ENCODE assay signal across 9 cellular contexts in genomic region chr11:64340671-64341335, GRCh38. TPM values are rescaled to one million over a fixed set of nuclear protein-coding genes. Genes with fewer than 3 reads are reported as not detected.
DNase-seq lines count a peak whose midpoint lies in the region; ATAC-seq, FAIRE-seq and TF ChIP-seq lines count a peak whose summit lies in the region.
"Had no signal": no experiment of that assay in that cellular context is flagged by ENCODE, and none has a peak within 500 bp of the region (broad histone marks: within the 10 kb centered on the region; RNA-seq: fewer than 3 reads in every experiment).

No MANE protein-coding gene starts in this region.

- intact Hi-C loops in Right ventricle myocardium superior (cut with DNase I) = no loop called here

- peak; percentile 98 for FAIRE-seq in GM12892 (lab: Jason Lieb, UNC)

- H3K4me3 ChIP-seq in HUES64 (ENCODE audit: low read length) = peak overlapping the region; percentile 87
- H3K4me3 ChIP-seq: lung had no signal

- no peak overlapping the region; the same call in 1 of the 2 replicates for H3K9ac ChIP-seq in HUES64 (ENCODE audit: low read depth, low read length)

- H3K9me3 ChIP-seq in HUES64 (ENCODE audit: insufficient read depth, low read depth, low read length) = no peaks in the 10 kb centered on the region

- 42% methylated on average over 33 of the region's 33 CpGs for WGBS in HUES64

- H3K27me3 ChIP-seq in HUES64 (ENCODE audit: insufficient read depth, low read length) = no peaks in the 10 kb centered on the region

- ATAC-seq in Right ventricle myocardium superior (ENCODE audit: poor library complexity) = no peak
- ATAC-seq in HG03571 (IDR thresholded peaks at IDR 0.05; ENCODE audit: unreplicated experiment) = no peak
- ATAC-seq in GM19395 (IDR thresholded peaks at IDR 0.05; ENCODE audit: unreplicated experiment) = no peak
- no peak for ATAC-seq in GM21619 (IDR thresholded peaks at IDR 0.05; ENCODE audit: unreplicated experiment)

- peaks cover 10% of the 10 kb centered on the region; the same call in 1 of the 2 replicates for H3K4me1 ChIP-seq in HUES64 (ENCODE audit: insufficient read depth, low read length)

- no peaks in the 10 kb centered on the region for H3K36me3 ChIP-seq in HUES64 (ENCODE audit: insufficient read depth, low read length)

- TF ChIP-seq POLR2A in GM12892 (IDR thresholded peaks at IDR 0.05; ENCODE audit: low read depth, low read length) = no peak

- peak; percentile 84 for DNase-seq in GM12892 (ENCODE audit: insufficient read length)
- peak; percentile 42 to 75 for DNase-seq in activated CD8-positive, alpha-beta memory T cell treated with anti-CD3 and anti-CD28 coated beads for 1 hour (ENCODE audit: extremely low read depth in 1 of 2, low read depth in 1 of 2)
- DNase-seq in Right ventricle myocardium superior = peak; percentile 79
- peak; percentile 62 for DNase-seq in stimulated activated CD4-positive, alpha-beta T cell treated with anti-CD3 and anti-CD28 coated beads, Interleukin-2, amount 100 ng/mL, for 4 hours (ENCODE audit: low read depth)

- H3K27ac ChIP-seq in HUES64 (ENCODE audit: low read depth, low read length) = no peak overlapping the region

RNA-seq across cellular contexts. Expression of gene CCDC88B, which starts 0.8 kb away (rescaled TPM):
- polyA plus RNA-seq in GM12892 (2012; ENCODE audit: missing spikeins) = 39.1 TPM
- polyA plus RNA-seq in HUES64 (2013, experiment 1 of 2) = 2.0 TPM
- polyA plus RNA-seq in HUES64 (2013, experiment 2 of 2) = 3.9 TPM
- 7.7 TPM for total RNA-seq in Right ventricle myocardium superior

RNA-seq across cellular contexts. Expression of gene RPS6KA4, which starts 18.2 kb away (rescaled TPM):
- polyA plus RNA-seq in GM12892 (2012; ENCODE audit: missing spikeins) = 9.3 TPM
- polyA plus RNA-seq in HUES64 (2013, experiment 1 of 2) = 7.5 TPM
- 9.3 TPM for polyA plus RNA-seq in HUES64 (2013, experiment 2 of 2)
- total RNA-seq in Right ventricle myocardium superior = 14.6 TPM

RNA-seq across cellular contexts. Expression of gene PRDX5, which starts 22.9 kb away (rescaled TPM):
- polyA plus RNA-seq in GM12892 (2012; ENCODE audit: missing spikeins) = 226 TPM
- polyA plus RNA-seq in HUES64 (2013, experiment 1 of 2) = 174 TPM
- polyA plus RNA-seq in HUES64 (2013, experiment 2 of 2) = 178 TPM
- total RNA-seq in Right ventricle myocardium superior = 417 TPM

RNA-seq across cellular contexts. Expression of gene TRMT112, which starts 23.4 kb away (rescaled TPM):
- polyA plus RNA-seq in GM12892 (2012; ENCODE audit: missing spikeins) = 253 TPM
- polyA plus RNA-seq in HUES64 (2013, experiment 1 of 2) = 232 TPM
- 226 TPM for polyA plus RNA-seq in HUES64 (2013, experiment 2 of 2)
- 97.5 TPM for total RNA-seq in Right ventricle myocardium superior

RNA-seq across cellular contexts. Expression of gene ESRRA, which starts 35.5 kb away (rescaled TPM):
- 8.9 TPM for polyA plus RNA-seq in GM12892 (2012; ENCODE audit: missing spikeins)
- polyA plus RNA-seq in HUES64 (2013, experiment 1 of 2) = 21.4 TPM
- polyA plus RNA-seq in HUES64 (2013, experiment 2 of 2) = 17.6 TPM
- total RNA-seq in Right ventricle myocardium superior = 241 TPM
